ENCODE assay signal across 25 cellular contexts in genomic region chr21:43904316-43904925, GRCh38. TPM values are rescaled to one million over a fixed set of nuclear protein-coding genes. Genes with fewer than 3 reads are reported as not detected.
A peak's percentile ranks its signal among the peaks of the same experiment; 100 is the strongest.
DNase-seq lines count a peak whose midpoint lies in the region; ATAC-seq and TF ChIP-seq lines count a peak whose summit lies in the region.
"Had no signal": no experiment of that assay in that cellular context is flagged by ENCODE, and none has a peak within 500 bp of the region (broad histone marks: within the 10 kb centered on the region; RNA-seq: fewer than 3 reads in every experiment).

No MANE protein-coding gene starts in this region.

- H3K4me1 ChIP-seq in heart right ventricle: peaks cover 0 to 36% (median 19%) of the 10 kb centered on the region in 9 donors
- no peaks in the 10 kb centered on the region for H3K4me1 ChIP-seq in osteoblast (ENCODE audit: insufficient read depth, low read length)
- H3K4me1 ChIP-seq in upper lobe of left lung: peaks cover 17 to 34% (median 29%) of the 10 kb centered on the region in 4 donors
- H3K4me1 ChIP-seq in testis: peaks cover 17% of the 10 kb centered on the region
- H3K4me1 ChIP-seq: A549, prostate gland had no signal

- H3K27me3 Mint-ChIP-seq in chondrocyte (ENCODE audit: low read depth): no peaks in the 10 kb centered on the region
- H3K27me3 Mint-ChIP-seq: IgD-negative memory B cell had no signal

- H3K27ac Mint-ChIP-seq in chondrocyte (ENCODE audit: unreplicated experiment): no peak overlapping the region
- H3K27ac Mint-ChIP-seq: IgD-negative memory B cell had no signal

- ATAC-seq in heart right ventricle: peak in 6 of 8 donors; percentile 5 to 42 (median 12)
- no peak for ATAC-seq in Right ventricle myocardium inferior
- no peak for ATAC-seq in upper lobe of left lung (ENCODE audit: low FRiP score in 2 of 2)
- ATAC-seq: A549, Panc1 had no signal

- no peak overlapping the region for H3K4me3 Mint-ChIP-seq in chondrocyte (ENCODE audit: unreplicated experiment)
- H3K4me3 Mint-ChIP-seq: IgD-negative memory B cell had no signal

- H3K4me2 ChIP-seq in osteoblast (ENCODE audit: insufficient read depth, low read length): no peak overlapping the region
- H3K4me2 ChIP-seq: A549 had no signal

- peaks cover 6% of the 10 kb centered on the region for H3K36me3 Mint-ChIP-seq in chondrocyte (ENCODE audit: low read depth)

- H3K4me3 ChIP-seq in heart right ventricle: no peak overlapping the region
- H3K4me3 ChIP-seq in osteoblast (ENCODE audit: insufficient read depth, low read length): no peak overlapping the region
- no peak overlapping the region for H3K4me3 ChIP-seq in upper lobe of left lung
- no peak overlapping the region for H3K4me3 ChIP-seq in testis
- H3K4me3 ChIP-seq: A549, mucosa of descending colon, prostate gland, skin epidermis, tibial nerve had no signal

- DNase-seq in heart right ventricle (no peak), Right ventricle myocardium inferior (ENCODE audit: missing footprints) (no peak), chondrocyte (ENCODE audit: low spot score) (peak; percentile 79), osteoblast (ENCODE audit: insufficient read length, low spot score, missing footprints) (peak; percentile 29), upper lobe of left lung (peak in 1 of 2 donors; percentile 49), NOMO-1 treated with DMSO at 0.1 percent for 48 hours (lab: John Stamatoyannopoulos, UW; ENCODE audit: unreplicated experiment) (no peak), testis (no peak)
- DNase-seq in activated CD4-positive, alpha-beta T cell treated with anti-CD3 and anti-CD28 coated beads for 1 hour: no peak
- DNase-seq: activated CD4-positive, CD25-positive, alpha-beta regulatory T cell treated with anti-CD3 and anti-CD28 coated beads, Interleukin-2, amount 50 U/mL, for 72 hours; activated effector memory CD4-positive, alpha-beta T cell treated with anti-CD3 and anti-CD28 coated beads, Interleukin-2, amount 50 U/mL, for 16 hours; activated T-cell treated with anti-CD3 and anti-CD28 coated beads for 4 hours; CD8-positive, alpha-beta memory T cell; DMS153; mucosa of descending colon; NCI-H1048; NCI-H187; NCI-H2171 treated with DMSO at 0.1 percent for 48 hours; NCI-H524; NK-92 treated with Interleukin-12 subunit alpha and Interleukin-12 subunit beta, amount 100 ng/mL, for 24 hours had no signal

- peaks cover 9% of the 10 kb centered on the region for H3K4me1 Mint-ChIP-seq in chondrocyte (ENCODE audit: low read depth)

- no peak overlapping the region for H2AFZ ChIP-seq in osteoblast (ENCODE audit: low read length)

- WGBS in heart right ventricle, 2 donors: 86 to 87% methylated on average over 16 of the region's 16 CpGs
- WGBS in upper lobe of left lung, 2 donors: 88 to 98% methylated on average over 9 to 10 of the region's 16 CpGs
- WGBS in testis, 2 donors: 92 to 94% methylated on average over 6 to 13 of the region's 16 CpGs

- H3K27me3 ChIP-seq in heart right ventricle: no peaks in the 10 kb centered on the region
- no peaks in the 10 kb centered on the region for H3K27me3 ChIP-seq in osteoblast (ENCODE audit: insufficient read depth, low read length)
- no peaks in the 10 kb centered on the region for H3K27me3 ChIP-seq in upper lobe of left lung
- no peaks in the 10 kb centered on the region for H3K27me3 ChIP-seq in testis
- H3K27me3 ChIP-seq: tibial nerve had no signal

- no peak for TF ChIP-seq POLR2A in upper lobe of left lung (IDR thresholded peaks at IDR 0.05)
- TF ChIP-seq POLR2A in testis (IDR thresholded peaks at IDR 0.05): no peak

- H3K79me2 ChIP-seq in osteoblast (ENCODE audit: insufficient read depth, low read length): peaks cover 49% of the 10 kb centered on the region

- no peaks in the 10 kb centered on the region for H3K9me3 Mint-ChIP-seq in chondrocyte (ENCODE audit: low read depth)
- H3K9me3 Mint-ChIP-seq: CD8-positive, alpha-beta memory T cell; IgD-negative memory B cell had no signal

- peaks cover 0 to under 1% (median 0%) of the 10 kb centered on the region in 11 donors for H3K9me3 ChIP-seq in heart right ventricle
- no peaks in the 10 kb centered on the region for H3K9me3 ChIP-seq in osteoblast (ENCODE audit: low read depth, low read length)
- peaks cover 0 to 2% (median 0%) of the 10 kb centered on the region in 4 donors for H3K9me3 ChIP-seq in upper lobe of left lung
- no peaks in the 10 kb centered on the region for H3K9me3 ChIP-seq in testis
- H3K9me3 ChIP-seq: A549, mucosa of descending colon, prostate gland, tibial nerve had no signal

- peaks cover 0 to 50% (median 0%) of the 10 kb centered on the region in 9 donors for H3K36me3 ChIP-seq in heart right ventricle
- H3K36me3 ChIP-seq in osteoblast (ENCODE audit: insufficient read depth, low read length): peaks cover 2% of the 10 kb centered on the region
- peaks cover 0 to 19% (median 6%) of the 10 kb centered on the region in 4 donors for H3K36me3 ChIP-seq in upper lobe of left lung
- no peaks in the 10 kb centered on the region for H3K36me3 ChIP-seq in testis (ENCODE audit: low read depth, missing control alignments)
- H3K36me3 ChIP-seq: prostate gland had no signal

- peaks cover 50% of the 10 kb centered on the region for H4K20me1 ChIP-seq in osteoblast (ENCODE audit: insufficient read depth, low read length)

- TF ChIP-seq CTCF in heart right ventricle (IDR thresholded peaks at IDR 0.05) (no peak), chondrocyte (IDR thresholded peaks at IDR 0.05) (no peak), osteoblast (IDR thresholded peaks at IDR 0.05; ENCODE audit: extremely low read depth, low read depth, low read length) (no peak), upper lobe of left lung (IDR thresholded peaks at IDR 0.05) (no peak), testis (IDR thresholded peaks at IDR 0.05) (no peak)

- TF ChIP-seq EP300 in upper lobe of left lung (IDR thresholded peaks at IDR 0.05): no peak

- intact Hi-C loops in heart right ventricle (cut with DNase I) (loop anchor here in 2 of 10 donors (5.0 kb wide), 2 partner anchors 37 to 42 kb away; partner anchors contain the start of gene AGPAT3 (in 1 of the 2)), Right ventricle myocardium inferior (cut with DNase I) (loop anchor here (2.0 kb wide), 1 partner anchor 24 kb away; no protein-coding TSS in a partner anchor), testis (cut with DNase I; ENCODE audit: low total_unique reads) (no loop called here)

- peak overlapping the region in 9 of 10 donors; percentile 65 to 82 (median 72) for H3K27ac ChIP-seq in heart right ventricle
- no peak overlapping the region for H3K27ac ChIP-seq in osteoblast (ENCODE audit: low read depth, low read length)
- peak overlapping the region; percentile 64 to 82 (median 77) for H3K27ac ChIP-seq in upper lobe of left lung
- no peak overlapping the region for H3K27ac ChIP-seq in testis
- H3K27ac ChIP-seq: A549, prostate gland, skin epidermis had no signal

RNA-seq across cellular contexts. Expression of gene AGPAT3, which starts 39.4 kb away (rescaled TPM):
- total RNA-seq in heart right ventricle (100 to 1,000 TPM in 1 of 10 donors, 10 to 100 TPM in 9; 54.6 to 110 (median 66.5) TPM), Right ventricle myocardium inferior (93.4 TPM), chondrocyte (43.5 to 48.1 TPM (median 45.4 TPM) in 3 replicates), osteoblast (37.4 and 47.4 TPM in 2 replicates), upper lobe of left lung (100 to 1,000 TPM in 1 of 6 donors, 10 to 100 TPM in 5; 55.0 to 102 (median 70.0) TPM), testis (10 to 100 TPM; 64.5 to 77.5 TPM)
- polyA plus RNA-seq in heart right ventricle (10 to 100 TPM; 19.7 to 20.7 TPM), testis (ENCODE audit: insufficient read depth, low read depth, low replicate concordance) (69.8 TPM)

Comparison
In these comparisons a context has a peak if more than half of its experiments do, and no peak if none do; other contexts are left out.
1. ATAC-seq: peak in heart right ventricle (6 of 8); none in Right ventricle myocardium inferior (single experiment) and upper lobe of left lung (0 of 2).
2. DNase-seq: peak in chondrocyte (single experiment) and osteoblast (single experiment); none in heart right ventricle (0 of 2), Right ventricle myocardium inferior (single experiment), activated CD4-positive, alpha-beta T cell treated with anti-CD3 and anti-CD28 coated beads for 1 hour (single experiment), NOMO-1 treated with DMSO at 0.1 percent for 48 hours (single experiment) and testis (single experiment).
3. H3K27ac ChIP-seq: peak in heart right ventricle (9 of 10) and upper lobe of left lung (4 of 4); none in osteoblast (single experiment) and testis (0 of 2).